In the genomic region with DNA sequence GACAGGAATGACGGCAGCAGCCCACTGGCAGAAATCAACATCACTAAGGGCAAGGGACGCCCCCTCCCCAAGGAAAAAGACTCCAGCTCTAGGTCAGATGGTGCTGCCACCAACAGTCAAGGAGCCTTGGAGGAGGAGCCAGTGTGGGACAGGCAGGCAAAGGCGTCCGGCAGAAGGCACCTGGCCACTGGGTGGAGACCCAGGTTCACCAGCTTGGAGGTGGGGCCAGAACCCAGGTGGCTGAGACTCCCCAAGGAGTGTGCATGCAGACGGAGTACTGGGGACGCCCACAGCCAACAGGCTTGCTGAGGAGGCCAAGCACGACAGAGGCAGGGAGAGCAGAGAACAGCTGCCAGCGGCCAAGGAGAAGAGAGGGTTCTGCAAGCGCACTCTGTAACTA, we compare ENCODE assay signal across 1 cellular context.
TF ChIP-seq lines count a peak whose summit lies in the region.

No MANE protein-coding gene starts in this region.

TF ChIP-seq in H1, 55 proteins besides CTCF, POLR2A, EP300 and RAD21:
- TF ChIP-seq POLR2AphosphoS5 (IDR thresholded peaks at IDR 0.05; ENCODE audit: low read depth, low read length) (peak; percentile 47; the same call in 1 of the 2 replicates), SIRT6 (IDR thresholded peaks at IDR 0.05; ENCODE audit: low read length) (no peak)
